9 cellular contexts compared by ENCODE assay signal in genomic region chr7:143258830-143259229, GRCh38. TPM values are rescaled to one million over a fixed set of nuclear protein-coding genes. Genes with fewer than 3 reads are reported as not detected.
DNase-seq lines count a peak whose midpoint lies in the region; ATAC-seq and TF ChIP-seq lines count a peak whose summit lies in the region.
"Had no signal": no experiment of that assay in that cellular context is flagged by ENCODE, and none has a peak within 500 bp of the region (broad histone marks: within the 10 kb centered on the region; RNA-seq: fewer than 3 reads in every experiment).

No MANE protein-coding gene starts in this region.

- no peak overlapping the region for H2BK15ac ChIP-seq in mesendoderm (replicated peaks; ENCODE audit: low read depth)

- H3K56ac ChIP-seq in mesendoderm (ENCODE audit: low read length) = no peak overlapping the region

- H3K9me3 ChIP-seq in suprapubic skin = no peaks in the 10 kb centered on the region

- no peaks in the 10 kb centered on the region for H3K79me2 ChIP-seq in mesendoderm (ENCODE audit: control insufficient read depth, insufficient read depth, low read length)

- no peaks in the 10 kb centered on the region for H3K36me3 ChIP-seq in mesendoderm (ENCODE audit: control insufficient read depth, insufficient read depth, low read length)
- H3K36me3 ChIP-seq in suprapubic skin = no peaks in the 10 kb centered on the region

- H3K27ac ChIP-seq in mesendoderm (ENCODE audit: low read depth, low read length) (no peak overlapping the region), suprapubic skin (no peak overlapping the region)

- no peak for TF ChIP-seq EP300 in suprapubic skin (IDR thresholded peaks at IDR 0.05)

- no peak for TF ChIP-seq CTCF in suprapubic skin (IDR thresholded peaks at IDR 0.05)

- H3K4me2 ChIP-seq in mesendoderm (ENCODE audit: low read length) = no peak overlapping the region

- no peak overlapping the region for H2AK5ac ChIP-seq in mesendoderm (ENCODE audit: low read length)

- no peak for TF ChIP-seq POLR2A in suprapubic skin (IDR thresholded peaks at IDR 0.05)

- no peaks in the 10 kb centered on the region for H3K79me1 ChIP-seq in mesendoderm (ENCODE audit: low read length)

- peak; percentile 7 for DNase-seq in M059J (ENCODE audit: low read depth)
- no peak for DNase-seq in left ventricle myocardium superior
- no peak for DNase-seq in mesendoderm
- no peak for DNase-seq in NCI-H187 (lab: John Stamatoyannopoulos, UW)
- DNase-seq in suprapubic skin (ENCODE audit: low spot score in 2 of 2) = no peak
- DNase-seq: NCI-H1436 had no signal

- intact Hi-C loops in left ventricle myocardium superior (cut with micrococcal nuclease) = no loop called here

- H3K4me1 ChIP-seq in mesendoderm (ENCODE audit: control insufficient read depth, low read depth, low read length) (no peaks in the 10 kb centered on the region), suprapubic skin (peaks cover 8% of the 10 kb centered on the region)

- H4K5ac ChIP-seq in mesendoderm (ENCODE audit: low read length) = no peak overlapping the region

- H2BK120ac ChIP-seq in mesendoderm (ENCODE audit: low read depth, low read length) = no peak overlapping the region

- no peak overlapping the region for H3K18ac ChIP-seq in mesendoderm (ENCODE audit: low read length)

- H4K8ac ChIP-seq in mesendoderm (ENCODE audit: low read depth, low read length) = no peak overlapping the region

- H3K27me3 ChIP-seq in mesendoderm (ENCODE audit: insufficient read depth, low read length, poor library complexity) (no peaks in the 10 kb centered on the region), suprapubic skin (no peaks in the 10 kb centered on the region)

- no peak overlapping the region for H3K4me3 ChIP-seq in mesendoderm (ENCODE audit: low read length)
- H3K4me3 ChIP-seq in suprapubic skin = no peak overlapping the region

- ATAC-seq in GM18498 (IDR thresholded peaks at IDR 0.05; ENCODE audit: unreplicated experiment) = peak; percentile 43
- peak; percentile 32 for ATAC-seq in GM21619 (IDR thresholded peaks at IDR 0.05; ENCODE audit: unreplicated experiment)
- ATAC-seq in left ventricle myocardium superior = peak; percentile 50
- ATAC-seq in HG03469 (IDR thresholded peaks at IDR 0.05; ENCODE audit: unreplicated experiment) = no peak

- WGBS in mesendoderm (ENCODE audit: extremely low coverage, insufficient coverage, low lambda C conversion rate) = no CpG with 5 or more reads among the region's 2 CpGs
- WGBS in suprapubic skin = 28% methylated on average over 2 of the region's 2 CpGs

- H2BK5ac ChIP-seq in mesendoderm (ENCODE audit: low read length) = no peak overlapping the region

- H3K9ac ChIP-seq in mesendoderm (ENCODE audit: low read length) = no peak overlapping the region

- H3K23ac ChIP-seq in mesendoderm (ENCODE audit: low read length) = no peak overlapping the region

- H3K4ac ChIP-seq in mesendoderm (ENCODE audit: low read depth, low read length) = no peak overlapping the region

RNA-seq across cellular contexts. Expression of gene GSTK1, which starts 4.4 kb away (rescaled TPM):
- 127 and 133 TPM in 2 replicates for total RNA-seq in M059J (2014; rRNA removed; shearing (Covaris generic))
- 303 TPM for total RNA-seq in left ventricle myocardium superior
- polyA plus RNA-seq in mesendoderm (2013, experiment 1 of 2) = 20.7 TPM
- 21.6 TPM for polyA plus RNA-seq in mesendoderm (2013, experiment 2 of 2)
- 100 to 1,000 TPM; 136 to 177 (median 166) TPM for total RNA-seq in suprapubic skin

RNA-seq across cellular contexts. Expression of gene TMEM139, which starts 25.9 kb away (rescaled TPM):
- total RNA-seq in M059J (2014; rRNA removed; shearing (Covaris generic)) = 0.07 TPM in 1 of 2 replicates, not detected in the other
- 20.3 TPM for total RNA-seq in left ventricle myocardium superior
- polyA plus RNA-seq in mesendoderm (2013, experiment 1 of 2) = 0.84 TPM
- 1.4 TPM for polyA plus RNA-seq in mesendoderm (2013, experiment 2 of 2)
- 10 to 100 TPM in 2 of 4 donors, 1 to 10 TPM in 2; 3.3 to 11.0 (median 8.1) TPM for total RNA-seq in suprapubic skin

RNA-seq across cellular contexts. Expression of gene CASP2, which starts 29.3 kb away (rescaled TPM):
- 22.5 and 31.2 TPM in 2 replicates for total RNA-seq in M059J (2014; rRNA removed; shearing (Covaris generic))
- 12.6 TPM for total RNA-seq in left ventricle myocardium superior
- polyA plus RNA-seq in mesendoderm (2013, experiment 1 of 2) = 20.6 TPM
- 19.0 TPM for polyA plus RNA-seq in mesendoderm (2013, experiment 2 of 2)
- 10 to 100 TPM; 13.7 to 36.5 (median 25.3) TPM for total RNA-seq in suprapubic skin

RNA-seq across cellular contexts. Expression of gene TAS2R40, which starts 37.0 kb away (rescaled TPM):
- total RNA-seq in M059J (2014; rRNA removed; shearing (Covaris generic)) = not detected in 2 replicates
- not detected for total RNA-seq in left ventricle myocardium superior
- polyA plus RNA-seq in mesendoderm (2013, experiment 1 of 2) = not detected
- not detected for polyA plus RNA-seq in mesendoderm (2013, experiment 2 of 2)
- not detected for total RNA-seq in suprapubic skin

RNA-seq across cellular contexts. Expression of gene CLCN1, which starts 57.1 kb away (rescaled TPM):
- not detected in 2 replicates for total RNA-seq in M059J (2014; rRNA removed; shearing (Covaris generic))
- total RNA-seq in left ventricle myocardium superior = not detected
- polyA plus RNA-seq in mesendoderm (2013, experiment 1 of 2) = 0.27 TPM
- 0.25 TPM for polyA plus RNA-seq in mesendoderm (2013, experiment 2 of 2)
- total RNA-seq in suprapubic skin = under 1 TPM in 1 of 4 donors, not detected in 3; 0.64 TPM
